ENCODE assay signal across 2 cellular contexts in genomic region chr16:67426022-67426421, GRCh38.
TF ChIP-seq lines count a peak whose summit lies in the region.

No MANE protein-coding gene starts in this region.

TF ChIP-seq in HEK293, 187 proteins besides CTCF, POLR2A, EP300 and RAD21:
- TF ChIP-seq ZNF366 (tag by site-specific recombination; conservative IDR thresholded peaks at IDR 0.05): no peak
- no peak for TF ChIP-seq ZNF266 (tag by site-specific recombination; IDR thresholded peaks at IDR 0.05; ENCODE audit: low read depth)
- TF ChIP-seq ZNF423 (tag by site-specific recombination; IDR thresholded peaks at IDR 0.05): no peak
- TF ChIP-seq ZNF121 (tag by site-specific recombination; IDR thresholded peaks at IDR 0.05): 0 out of 2 replicates have a peak, but pooled peaks have one; percentile 41
- TF ChIP-seq IKZF3 (tag by site-specific recombination; IDR thresholded peaks at IDR 0.05): no peak
TF ChIP-seq in HEK293: peak in this region for 1.

TF ChIP-seq in H1, 55 proteins besides CTCF, POLR2A, EP300 and RAD21:
- TF ChIP-seq TAF1 (IDR thresholded peaks at IDR 0.05; ENCODE audit: low read depth, low read length): no peak
